ENCODE assay signal across 20 cellular contexts in the genomic region with DNA sequence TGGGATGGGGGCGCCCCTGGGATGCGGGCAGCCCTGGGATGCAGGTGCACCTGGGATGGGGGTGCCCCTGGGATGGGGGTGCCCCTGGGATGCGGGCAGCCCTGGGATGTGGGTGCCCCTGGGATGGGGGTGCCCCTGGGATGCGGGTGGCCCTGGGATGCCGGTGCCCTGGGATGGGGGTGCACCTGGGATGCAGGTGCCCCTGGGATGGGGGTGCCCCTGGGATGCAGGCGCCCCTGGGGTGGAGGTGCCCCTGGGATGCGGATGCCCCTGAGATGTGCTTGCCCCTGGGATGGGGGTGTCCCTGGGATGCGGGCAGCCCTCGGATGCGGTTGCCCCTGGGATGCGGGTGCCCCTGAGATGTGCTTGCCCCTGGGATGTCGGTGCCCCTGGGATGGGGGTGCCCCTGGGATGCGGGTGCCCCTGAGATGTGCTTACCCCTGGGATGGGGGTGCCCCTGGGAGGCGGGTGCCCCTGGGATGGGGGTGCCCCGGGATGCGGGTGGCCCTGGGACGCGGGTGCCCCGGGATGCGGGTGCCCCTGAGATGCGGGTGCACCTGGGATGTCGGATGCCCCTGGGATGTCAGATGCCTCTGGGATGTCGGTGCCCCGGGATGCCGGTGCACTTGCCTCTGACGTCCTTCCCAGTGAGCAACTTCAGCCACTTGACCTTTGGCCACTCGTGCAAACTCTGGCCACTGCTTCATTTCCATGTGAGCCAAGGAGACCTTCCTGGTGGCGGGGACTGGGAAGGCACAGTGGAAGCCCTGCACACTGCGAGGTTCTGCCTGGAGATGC. TPM values are rescaled to one million over a fixed set of nuclear protein-coding genes. Genes with fewer than 3 reads are reported as not detected.
DNase-seq lines count a peak whose midpoint lies in the region; ATAC-seq lines count a peak whose summit lies in the region.
"Had no signal": no experiment of that assay in that cellular context is flagged by ENCODE, and none has a peak within 500 bp of the region (broad histone marks: within the 10 kb centered on the region; RNA-seq: fewer than 3 reads in every experiment).

No MANE protein-coding gene starts in this region.

- peak; percentile 7 for DNase-seq in activated CD4-positive, alpha-beta memory T cell treated with anti-CD3 and anti-CD28 coated beads for 36 hours
- no peak for DNase-seq in activated CD4-positive, alpha-beta memory T cell treated with anti-CD3 and anti-CD28 coated beads, Interleukin-2, amount 10 ng/mL, durations not matched to agents 7 days and 5 days
- DNase-seq in HuH-7 (ENCODE audit: low spot score) (peak; percentile 28), left lobe of liver (ENCODE audit: low spot score) (peak; percentile 44), NCI-H2227 treated with DMSO at 0.1 percent for 48 hours (lab: John Stamatoyannopoulos, UW) (no peak), occipital lobe (lab: John Stamatoyannopoulos, UW) (no peak)
- peak; percentile 10 for DNase-seq in stimulated activated CD8-positive, alpha-beta memory T cell treated with anti-CD3 and anti-CD28 coated beads, Interleukin-4, amount 100 ng/mL, for 48 hours
- DNase-seq: BE2C; cortex of kidney; kidney glomerular epithelial cell; naive thymus-derived CD8-positive, alpha-beta T cell; NCI-H1092; NCI-H1930; T1000 had no signal

- ATAC-seq in left lobe of liver, result peak; percentile 66
- no peak for ATAC-seq in GM18502 (IDR thresholded peaks at IDR 0.05; ENCODE audit: poor library complexity, unreplicated experiment)
- ATAC-seq: A549; activated CD4-positive, CD25-positive, alpha-beta regulatory T cell treated with anti-CD3 and anti-CD28 coated beads, Interleukin-2, amount 50 U/mL, for 24 hours; naive thymus-derived CD8-positive, alpha-beta T cell; stimulated activated effector memory CD8-positive, alpha-beta T cell treated with anti-CD3 and anti-CD28 coated beads, Interleukin-12 subunit alpha, Interleukin-12 subunit beta, amount 100 ng/mL, for 72 hours had no signal

- no peak overlapping the region for H3K27ac Mint-ChIP-seq in activated CD4-positive, alpha-beta memory T cell treated with anti-CD3 and anti-CD28 coated beads for 36 hours
- H3K27ac Mint-ChIP-seq in activated CD4-positive, alpha-beta memory T cell treated with anti-CD3 and anti-CD28 coated beads, Interleukin-2, amount 10 ng/mL, durations not matched to agents 7 days and 5 days, result no peak overlapping the region
- H3K27ac Mint-ChIP-seq: brain; mesothelial cell of epicardium; naive thymus-derived CD8-positive, alpha-beta T cell; stimulated activated effector memory CD8-positive, alpha-beta T cell treated with anti-CD3 and anti-CD28 coated beads, Interleukin-12 subunit alpha, Interleukin-12 subunit beta, amount 100 ng/mL, for 72 hours had no signal

- CTCF ChIA-PET in activated CD4-positive, alpha-beta memory T cell treated with anti-CD3 and anti-CD28 coated beads for 36 hours (lab: Charles Lee), result no interaction called here
- CTCF ChIA-PET in activated CD4-positive, alpha-beta memory T cell treated with anti-CD3 and anti-CD28 coated beads, Interleukin-2, amount 10 ng/mL, durations not matched to agents 7 days and 5 days (lab: Charles Lee), result no interaction called here

- no peaks in the 10 kb centered on the region for H3K4me1 Mint-ChIP-seq in activated CD4-positive, alpha-beta memory T cell treated with anti-CD3 and anti-CD28 coated beads for 36 hours (ENCODE audit: low read depth)
- H3K4me1 Mint-ChIP-seq in activated CD4-positive, alpha-beta memory T cell treated with anti-CD3 and anti-CD28 coated beads, Interleukin-2, amount 10 ng/mL, durations not matched to agents 7 days and 5 days, result no peaks in the 10 kb centered on the region
- H3K4me1 Mint-ChIP-seq: mesothelial cell of epicardium; naive thymus-derived CD8-positive, alpha-beta T cell; stimulated activated effector memory CD8-positive, alpha-beta T cell treated with anti-CD3 and anti-CD28 coated beads, Interleukin-12 subunit alpha, Interleukin-12 subunit beta, amount 100 ng/mL, for 72 hours had no signal

- intact Hi-C loops in activated CD4-positive, alpha-beta memory T cell treated with anti-CD3 and anti-CD28 coated beads for 36 hours (cut with micrococcal nuclease), result no loop called here

- peaks cover 6% of the 10 kb centered on the region for H3K9me3 Mint-ChIP-seq in activated CD4-positive, alpha-beta memory T cell treated with anti-CD3 and anti-CD28 coated beads for 36 hours
- peaks cover 9% of the 10 kb centered on the region for H3K9me3 Mint-ChIP-seq in activated CD4-positive, alpha-beta memory T cell treated with anti-CD3 and anti-CD28 coated beads, Interleukin-2, amount 10 ng/mL, durations not matched to agents 7 days and 5 days

- POLR2A ChIA-PET in activated CD4-positive, alpha-beta memory T cell treated with anti-CD3 and anti-CD28 coated beads for 36 hours (lab: Charles Lee), result no interaction called here
- POLR2A ChIA-PET in activated CD4-positive, alpha-beta memory T cell treated with anti-CD3 and anti-CD28 coated beads, Interleukin-2, amount 10 ng/mL, durations not matched to agents 7 days and 5 days (lab: Charles Lee), result no interaction called here

- peaks cover 2% of the 10 kb centered on the region for H3K27me3 Mint-ChIP-seq in activated CD4-positive, alpha-beta memory T cell treated with anti-CD3 and anti-CD28 coated beads for 36 hours
- H3K27me3 Mint-ChIP-seq in activated CD4-positive, alpha-beta memory T cell treated with anti-CD3 and anti-CD28 coated beads, Interleukin-2, amount 10 ng/mL, durations not matched to agents 7 days and 5 days, result peaks cover 7% of the 10 kb centered on the region

- H3K36me3 Mint-ChIP-seq in activated CD4-positive, alpha-beta memory T cell treated with anti-CD3 and anti-CD28 coated beads for 36 hours, result peaks cover 2% of the 10 kb centered on the region
- H3K36me3 Mint-ChIP-seq in activated CD4-positive, alpha-beta memory T cell treated with anti-CD3 and anti-CD28 coated beads, Interleukin-2, amount 10 ng/mL, durations not matched to agents 7 days and 5 days (ENCODE audit: low read depth), result peaks cover 4% of the 10 kb centered on the region
- H3K36me3 Mint-ChIP-seq: brain; mesothelial cell of epicardium; stimulated activated effector memory CD8-positive, alpha-beta T cell treated with anti-CD3 and anti-CD28 coated beads, Interleukin-12 subunit alpha, Interleukin-12 subunit beta, amount 100 ng/mL, for 72 hours had no signal

- H3K4me3 Mint-ChIP-seq in activated CD4-positive, alpha-beta memory T cell treated with anti-CD3 and anti-CD28 coated beads for 36 hours, result no peak overlapping the region
- no peak overlapping the region for H3K4me3 Mint-ChIP-seq in activated CD4-positive, alpha-beta memory T cell treated with anti-CD3 and anti-CD28 coated beads, Interleukin-2, amount 10 ng/mL, durations not matched to agents 7 days and 5 days
- H3K4me3 Mint-ChIP-seq: brain; mesothelial cell of epicardium; naive thymus-derived CD8-positive, alpha-beta T cell; stimulated activated effector memory CD8-positive, alpha-beta T cell treated with anti-CD3 and anti-CD28 coated beads, Interleukin-12 subunit alpha, Interleukin-12 subunit beta, amount 100 ng/mL, for 72 hours had no signal

RNA-seq across cellular contexts. Expression of a gene that starts 37.3 kb away (rescaled TPM):
- total RNA-seq in activated CD4-positive, alpha-beta memory T cell treated with anti-CD3 and anti-CD28 coated beads for 36 hours, result 10 to 100 TPM; 29.2 to 30.3 TPM
- total RNA-seq in activated CD4-positive, alpha-beta memory T cell treated with anti-CD3 and anti-CD28 coated beads, Interleukin-2, amount 10 ng/mL, durations not matched to agents 7 days and 5 days, result 10 to 100 TPM; 30.0 to 31.2 TPM
- total RNA-seq in left lobe of liver (13.7 TPM), occipital lobe (10.8 TPM)

Comparison
In these comparisons a context has a peak if more than half of its experiments do, and no peak if none do; other contexts are left out.
1. DNase-seq: peak in activated CD4-positive, alpha-beta memory T cell treated with anti-CD3 and anti-CD28 coated beads for 36 hours (single experiment), HuH-7 (single experiment), left lobe of liver (single experiment) and stimulated activated CD8-positive, alpha-beta memory T cell treated with anti-CD3 and anti-CD28 coated beads, Interleukin-4, amount 100 ng/mL, for 48 hours (single experiment); none in activated CD4-positive, alpha-beta memory T cell treated with anti-CD3 and anti-CD28 coated beads, Interleukin-2, amount 10 ng/mL, durations not matched to agents 7 days and 5 days (single experiment), NCI-H2227 treated with DMSO at 0.1 percent for 48 hours (single experiment) and occipital lobe (single experiment).